1 cellular context compared by ENCODE assay signal in the genomic region with DNA sequence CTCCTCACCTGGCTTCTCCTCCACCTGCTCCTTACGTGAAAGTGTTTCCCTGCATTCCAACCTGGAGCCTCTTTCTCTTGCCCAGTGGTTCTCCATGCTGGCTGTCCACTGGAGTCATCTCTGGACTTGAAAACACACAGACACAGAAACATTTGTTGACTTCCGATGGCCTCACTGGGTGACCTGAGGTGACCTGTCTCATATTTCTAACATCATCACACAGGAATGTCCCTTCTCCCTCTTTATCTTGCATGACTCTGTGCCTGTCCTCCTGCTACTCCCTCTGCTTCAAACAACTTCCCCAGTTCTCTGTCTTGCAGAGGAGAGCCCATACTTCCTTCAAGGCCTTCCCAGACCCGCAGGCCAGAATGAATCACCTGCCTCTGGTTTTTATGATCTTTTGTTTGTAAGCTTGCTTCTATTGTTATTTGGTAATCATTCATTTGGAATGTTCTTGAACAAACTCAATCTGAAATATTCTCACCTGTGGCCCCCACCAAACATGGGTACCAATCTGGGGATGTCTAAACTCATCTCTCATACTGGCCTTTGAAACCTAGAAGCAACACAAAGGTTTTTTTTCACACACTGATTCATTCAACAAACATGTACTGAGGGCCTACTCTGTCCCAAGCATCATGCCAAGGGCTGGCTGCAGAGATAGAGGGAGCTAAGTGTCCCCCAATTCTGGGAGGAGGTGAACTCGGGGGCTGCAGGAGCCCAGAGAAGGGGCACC.
TF ChIP-seq lines count a peak whose summit lies in the region.

No MANE protein-coding gene starts in this region.

TF ChIP-seq in HepG2, 621 proteins besides CTCF, POLR2A, EP300 and RAD21 (continued from another document):
- TF ChIP-seq PAXIP1 (CRISPR knock-in tag; conservative IDR thresholded peaks at IDR 0.05) (peak; percentile 91), PHF20 (CRISPR knock-in tag; IDR thresholded peaks at IDR 0.05) (peak; percentile 29; the same call in 1 of the 2 replicates), ZBTB7B (CRISPR knock-in tag; IDR thresholded peaks at IDR 0.05) (0 out of 2 replicates have a peak, but pooled peaks have one; percentile 18), GATAD2A (CRISPR knock-in tag; IDR thresholded peaks at IDR 0.05) (peak; percentile 85), ELF3 (CRISPR knock-in tag; IDR thresholded peaks at IDR 0.05) (peak; percentile 75), LCORL (IDR thresholded peaks at IDR 0.05) (no peak), LCORL (CRISPR knock-in tag; IDR thresholded peaks at IDR 0.05) (peak; percentile 72; the same call in 1 of the 2 replicates), THAP11 (CRISPR knock-in tag; IDR thresholded peaks at IDR 0.05) (peak; percentile 60; the same call in 1 of the 2 replicates), CEBPG (CRISPR knock-in tag; IDR thresholded peaks at IDR 0.05) (peak; percentile 50), RXRA (CRISPR knock-in tag; IDR thresholded peaks at IDR 0.05) (peak; percentile 98), SPEN (CRISPR knock-in tag; IDR thresholded peaks at IDR 0.05; ENCODE audit: low read depth) (0 out of 2 replicates have a peak, but pooled peaks have one; percentile 36), MBD4 (IDR thresholded peaks at IDR 0.05; ENCODE audit: borderline replicate concordance, low read length) (no peak), MAFF (IDR thresholded peaks at IDR 0.05; ENCODE audit: low read depth, low read length) (no peak), NR2F6 (IDR thresholded peaks at IDR 0.05) (peak; percentile 87), NR2F6 (CRISPR knock-in tag; IDR thresholded peaks at IDR 0.05) (peak; percentile 98), MIER2 (CRISPR knock-in tag; IDR thresholded peaks at IDR 0.05) (peak; percentile 63; the same call in 1 of the 2 replicates), STAG1 (CRISPR knock-in tag; IDR thresholded peaks at IDR 0.05) (no peak), RXRB (CRISPR knock-in tag; IDR thresholded peaks at IDR 0.05; ENCODE audit: borderline replicate concordance) (peak; percentile 99), PAF1 (CRISPR knock-in tag; IDR thresholded peaks at IDR 0.05) (no peak), ETV5 (CRISPR knock-in tag; IDR thresholded peaks at IDR 0.05; ENCODE audit: borderline replicate concordance) (peak; percentile 93), ZNF124 (CRISPR knock-in tag; IDR thresholded peaks at IDR 0.05) (0 out of 2 replicates have a peak, but pooled peaks have one; percentile 26), HNRNPUL1 (IDR thresholded peaks at IDR 0.05; ENCODE audit: low read depth, low read length) (no peak), MED1 (CRISPR knock-in tag; IDR thresholded peaks at IDR 0.05) (peak; percentile 89), JUN (CRISPR knock-in tag; IDR thresholded peaks at IDR 0.05) (peak; percentile 99), CBX5 (CRISPR knock-in tag; IDR thresholded peaks at IDR 0.05; ENCODE audit: borderline replicate concordance) (peak; percentile 46; the same call in 1 of the 2 replicates), GABPA (IDR thresholded peaks at IDR 0.05; ENCODE audit: low read depth, low read length) (no peak), GABPA (CRISPR knock-in tag; IDR thresholded peaks at IDR 0.05; ENCODE audit: low read depth) (no peak), RFX5 (IDR thresholded peaks at IDR 0.05; ENCODE audit: low read depth, low read length) (no peak), CREB1 (IDR thresholded peaks at IDR 0.05) (peak; percentile 26; the same call in 1 of the 2 replicates), CREB1 (CRISPR knock-in tag; IDR thresholded peaks at IDR 0.05) (0 out of 2 replicates have a peak, but pooled peaks have one; percentile 47), GZF1 (CRISPR knock-in tag; IDR thresholded peaks at IDR 0.05) (no peak), CBFB (CRISPR knock-in tag; IDR thresholded peaks at IDR 0.05) (0 out of 2 replicates have a peak, but pooled peaks have one; percentile 47), ELK4 (CRISPR knock-in tag; IDR thresholded peaks at IDR 0.05; ENCODE audit: borderline replicate concordance) (no peak), ZNF558 (CRISPR knock-in tag; IDR thresholded peaks at IDR 0.05; ENCODE audit: borderline replicate concordance) (0 out of 2 replicates have a peak, but pooled peaks have one; percentile 53), AGO2 (optimal IDR thresholded peaks at IDR 0.05; ENCODE audit: low read depth, low read length) (no peak), MBNL3 (CRISPR knock-in tag; conservative IDR thresholded peaks at IDR 0.05) (no peak), ZBTB3 (CRISPR knock-in tag; IDR thresholded peaks at IDR 0.05; ENCODE audit: borderline replicate concordance, low read depth) (0 out of 2 replicates have a peak, but pooled peaks have one; percentile 45), ZBTB21 (CRISPR knock-in tag; IDR thresholded peaks at IDR 0.05) (0 out of 2 replicates have a peak, but pooled peaks have one; percentile 16), SMAD1 (CRISPR knock-in tag; IDR thresholded peaks at IDR 0.05; ENCODE audit: borderline replicate concordance, low read depth) (no peak), FOXJ3 (CRISPR knock-in tag; IDR thresholded peaks at IDR 0.05; ENCODE audit: borderline replicate concordance) (peak; percentile 82), ERF (CRISPR knock-in tag; IDR thresholded peaks at IDR 0.05) (no peak), HOMEZ (CRISPR knock-in tag; IDR thresholded peaks at IDR 0.05; ENCODE audit: low read depth) (peak; percentile 59; the same call in 1 of the 2 replicates), PHF8 (CRISPR knock-in tag; IDR thresholded peaks at IDR 0.05) (no peak), LBX2 (CRISPR knock-in tag; IDR thresholded peaks at IDR 0.05; ENCODE audit: borderline replicate concordance) (no peak), PPARG (CRISPR knock-in tag; conservative IDR thresholded peaks at IDR 0.05) (peak; percentile 71), SOX5 (CRISPR knock-in tag; IDR thresholded peaks at IDR 0.05; ENCODE audit: borderline replicate concordance) (peak; percentile 83)
- TF ChIP-seq, protein P1, sequence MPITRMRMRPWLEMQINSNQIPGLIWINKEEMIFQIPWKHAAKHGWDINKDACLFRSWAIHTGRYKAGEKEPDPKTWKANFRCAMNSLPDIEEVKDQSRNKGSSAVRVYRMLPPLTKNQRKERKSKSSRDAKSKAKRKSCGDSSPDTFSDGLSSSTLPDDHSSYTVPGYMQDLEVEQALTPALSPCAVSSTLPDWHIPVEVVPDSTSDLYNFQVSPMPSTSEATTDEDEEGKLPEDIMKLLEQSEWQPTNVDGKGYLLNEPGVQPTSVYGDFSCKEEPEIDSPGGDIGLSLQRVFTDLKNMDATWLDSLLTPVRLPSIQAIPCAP (CRISPR knock-in tag; IDR thresholded peaks at IDR 0.05; ENCODE audit: low read depth) = no peak
- TF ChIP-seq, protein P2, sequence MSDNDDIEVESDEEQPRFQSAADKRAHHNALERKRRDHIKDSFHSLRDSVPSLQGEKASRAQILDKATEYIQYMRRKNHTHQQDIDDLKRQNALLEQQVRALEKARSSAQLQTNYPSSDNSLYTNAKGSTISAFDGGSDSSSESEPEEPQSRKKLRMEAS (IDR thresholded peaks at IDR 0.05) = 0 out of 2 replicates have a peak, but pooled peaks have one; percentile 25
